ENCODE assay signal across 1 cellular context in the genomic region with DNA sequence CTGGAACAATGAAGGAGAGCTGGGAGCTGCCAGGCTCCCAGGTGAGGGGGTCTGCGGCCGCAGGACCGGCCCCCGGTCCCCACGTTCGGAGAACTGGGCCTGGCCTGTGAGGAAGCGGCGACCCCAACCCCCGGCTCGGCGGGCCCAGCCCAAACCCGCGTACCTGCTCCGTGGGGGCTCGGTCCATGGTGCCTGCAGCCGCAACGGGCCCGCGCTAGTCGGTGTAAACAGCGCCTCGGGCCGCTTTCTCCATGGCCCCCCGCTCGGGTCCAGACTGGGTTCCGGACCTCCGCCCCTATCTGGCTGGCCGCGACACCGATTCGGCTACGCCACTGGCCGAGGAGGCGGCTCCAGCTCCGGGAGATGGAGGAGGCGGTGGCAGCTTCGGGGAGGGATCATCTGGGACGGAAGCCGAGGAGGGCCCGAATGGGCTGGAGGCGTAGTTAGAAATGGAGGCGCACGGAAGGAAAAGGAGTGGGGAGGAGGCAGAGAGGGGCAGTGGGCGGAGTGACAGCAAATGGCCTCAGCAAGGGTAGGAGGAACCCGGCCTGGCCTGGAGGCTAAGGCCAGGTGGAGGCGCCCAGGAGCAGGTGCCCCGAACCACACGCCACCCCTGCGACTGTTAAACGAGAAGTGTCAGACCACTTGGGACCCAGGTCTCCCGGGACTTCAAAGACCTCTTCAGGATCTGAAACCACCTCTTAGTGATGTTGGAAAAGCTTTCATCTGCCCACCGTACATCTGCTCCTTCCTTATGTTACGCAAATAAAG.
TF ChIP-seq lines count a peak whose summit lies in the region.

TSS of gene SECISBP2L (minus strand) at position 334 of the 771 bp plus-strand sequence. CDS start at position 187, 147 bp downstream.

TF ChIP-seq in HepG2, 621 proteins besides CTCF, POLR2A, EP300 and RAD21 (continues in another document):
- peak; percentile 79 for TF ChIP-seq FOXP4 (CRISPR knock-in tag; IDR thresholded peaks at IDR 0.05)
- TF ChIP-seq ZNF432 (CRISPR knock-in tag; IDR thresholded peaks at IDR 0.05; ENCODE audit: borderline replicate concordance) = no peak
- no peak for TF ChIP-seq ZNF883 (CRISPR knock-in tag; IDR thresholded peaks at IDR 0.05; ENCODE audit: not compliant biosample characterization)
- no peak; the same call in 1 of the 2 replicates for TF ChIP-seq FOXP1 (IDR thresholded peaks at IDR 0.05)
- no peak; the same call in 1 of the 2 replicates for TF ChIP-seq FOXP1 (CRISPR knock-in tag; IDR thresholded peaks at IDR 0.05)
- TF ChIP-seq ZNF557 (CRISPR knock-in tag; IDR thresholded peaks at IDR 0.05) = no peak
- peak; percentile 98 for TF ChIP-seq YY1 (IDR thresholded peaks at IDR 0.05; ENCODE audit: insufficient read depth, insufficient replicate concordance, low read depth, low read length)
- peak; percentile 55; the same call in 1 of the 2 replicates for TF ChIP-seq MYNN (CRISPR knock-in tag; IDR thresholded peaks at IDR 0.05; ENCODE audit: low read depth)
- no peak for TF ChIP-seq TSC22D2 (CRISPR knock-in tag; IDR thresholded peaks at IDR 0.05; ENCODE audit: borderline replicate concordance)
- peak; percentile 35; the same call in 1 of the 2 replicates for TF ChIP-seq TFDP1 (CRISPR knock-in tag; IDR thresholded peaks at IDR 0.05; ENCODE audit: borderline replicate concordance)
- TF ChIP-seq, protein P1, sequence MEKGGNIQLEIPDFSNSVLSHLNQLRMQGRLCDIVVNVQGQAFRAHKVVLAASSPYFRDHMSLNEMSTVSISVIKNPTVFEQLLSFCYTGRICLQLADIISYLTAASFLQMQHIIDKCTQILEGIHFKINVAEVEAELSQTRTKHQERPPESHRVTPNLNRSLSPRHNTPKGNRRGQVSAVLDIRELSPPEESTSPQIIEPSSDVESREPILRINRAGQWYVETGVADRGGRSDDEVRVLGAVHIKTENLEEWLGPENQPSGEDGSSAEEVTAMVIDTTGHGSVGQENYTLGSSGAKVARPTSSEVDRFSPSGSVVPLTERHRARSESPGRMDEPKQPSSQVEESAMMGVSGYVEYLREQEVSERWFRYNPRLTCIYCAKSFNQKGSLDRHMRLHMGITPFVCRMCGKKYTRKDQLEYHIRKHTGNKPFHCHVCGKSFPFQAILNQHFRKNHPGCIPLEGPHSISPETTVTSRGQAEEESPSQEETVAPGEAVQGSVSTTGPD (CRISPR knock-in tag; IDR thresholded peaks at IDR 0.05) = 0 out of 2 replicates have a peak, but pooled peaks have one; percentile 42
- TF ChIP-seq ZNF547 (CRISPR knock-in tag; IDR thresholded peaks at IDR 0.05) = no peak
- no peak for TF ChIP-seq ZNF337 (CRISPR knock-in tag; IDR thresholded peaks at IDR 0.05; ENCODE audit: borderline replicate concordance, low read depth)
- TF ChIP-seq DMTF1 (CRISPR knock-in tag; IDR thresholded peaks at IDR 0.05) = no peak
- TF ChIP-seq BRD4 (CRISPR knock-in tag; IDR thresholded peaks at IDR 0.05) = peak; percentile 71; the same call in 1 of the 2 replicates
- peak; percentile 91 for TF ChIP-seq GATAD1 (CRISPR knock-in tag; IDR thresholded peaks at IDR 0.05)
- peak; percentile 88; the same call in 1 of the 2 replicates for TF ChIP-seq NFKB2 (CRISPR knock-in tag; IDR thresholded peaks at IDR 0.05; ENCODE audit: borderline replicate concordance)
- TF ChIP-seq ARNTL (CRISPR knock-in tag; IDR thresholded peaks at IDR 0.05) = peak; percentile 73; the same call in 1 of the 2 replicates
- peak; percentile 70; the same call in 1 of the 2 replicates for TF ChIP-seq GMEB1 (CRISPR knock-in tag; IDR thresholded peaks at IDR 0.05; ENCODE audit: borderline replicate concordance)
- TF ChIP-seq KLF6 (CRISPR knock-in tag; IDR thresholded peaks at IDR 0.05) = peak; percentile 74
- 0 out of 2 replicates have a peak, but pooled peaks have one; percentile 77 for TF ChIP-seq PCBP1 (IDR thresholded peaks at IDR 0.05; ENCODE audit: borderline replicate concordance, low read depth, low read length)
- TF ChIP-seq, protein P2, sequence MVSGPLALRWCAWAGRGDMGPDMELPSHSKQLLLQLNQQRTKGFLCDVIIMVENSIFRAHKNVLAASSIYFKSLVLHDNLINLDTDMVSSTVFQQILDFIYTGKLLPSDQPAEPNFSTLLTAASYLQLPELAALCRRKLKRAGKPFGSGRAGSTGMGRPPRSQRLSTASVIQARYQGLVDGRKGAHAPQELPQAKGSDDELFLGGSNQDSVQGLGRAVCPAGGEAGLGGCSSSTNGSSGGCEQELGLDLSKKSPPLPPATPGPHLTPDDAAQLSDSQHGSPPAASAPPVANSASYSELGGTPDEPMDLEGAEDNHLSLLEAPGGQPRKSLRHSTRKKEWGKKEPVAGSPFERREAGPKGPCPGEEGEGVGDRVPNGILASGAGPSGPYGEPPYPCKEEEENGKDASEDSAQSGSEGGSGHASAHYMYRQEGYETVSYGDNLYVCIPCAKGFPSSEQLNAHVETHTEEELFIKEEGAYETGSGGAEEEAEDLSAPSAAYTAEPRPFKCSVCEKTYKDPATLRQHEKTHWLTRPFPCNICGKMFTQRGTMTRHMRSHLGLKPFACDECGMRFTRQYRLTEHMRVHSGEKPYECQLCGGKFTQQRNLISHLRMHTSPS (CRISPR knock-in tag; IDR thresholded peaks at IDR 0.05; ENCODE audit: low read depth) = no peak
- TF ChIP-seq NFE2L1 (CRISPR knock-in tag; IDR thresholded peaks at IDR 0.05; ENCODE audit: borderline replicate concordance) = no peak
- TF ChIP-seq, protein P3, sequence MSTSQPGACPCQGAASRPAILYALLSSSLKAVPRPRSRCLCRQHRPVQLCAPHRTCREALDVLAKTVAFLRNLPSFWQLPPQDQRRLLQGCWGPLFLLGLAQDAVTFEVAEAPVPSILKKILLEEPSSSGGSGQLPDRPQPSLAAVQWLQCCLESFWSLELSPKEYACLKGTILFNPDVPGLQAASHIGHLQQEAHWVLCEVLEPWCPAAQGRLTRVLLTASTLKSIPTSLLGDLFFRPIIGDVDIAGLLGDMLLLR (CRISPR knock-in tag; IDR thresholded peaks at IDR 0.05) = no peak; the same call in 1 of the 2 replicates
- TF ChIP-seq GPBP1L1 (CRISPR knock-in tag; IDR thresholded peaks at IDR 0.05) = no peak
- peak; percentile 83; the same call in 1 of the 2 replicates for TF ChIP-seq ZNF598 (CRISPR knock-in tag; IDR thresholded peaks at IDR 0.05; ENCODE audit: borderline replicate concordance)
- no peak for TF ChIP-seq PLRG1 (conservative IDR thresholded peaks at IDR 0.05)
- peak; percentile 66 for TF ChIP-seq NCOA2 (CRISPR knock-in tag; IDR thresholded peaks at IDR 0.05)
- peak; percentile 88; the same call in 1 of the 2 replicates for TF ChIP-seq ARNT2 (CRISPR knock-in tag; IDR thresholded peaks at IDR 0.05; ENCODE audit: low read depth)
- TF ChIP-seq JUN (CRISPR knock-in tag; IDR thresholded peaks at IDR 0.05) = no peak
- TF ChIP-seq KDM4B (CRISPR knock-in tag; IDR thresholded peaks at IDR 0.05) = peak; percentile 50; the same call in 1 of the 2 replicates
- peak; percentile 97 for TF ChIP-seq HOXA3 (CRISPR knock-in tag; IDR thresholded peaks at IDR 0.05)
- TF ChIP-seq, protein P4, sequence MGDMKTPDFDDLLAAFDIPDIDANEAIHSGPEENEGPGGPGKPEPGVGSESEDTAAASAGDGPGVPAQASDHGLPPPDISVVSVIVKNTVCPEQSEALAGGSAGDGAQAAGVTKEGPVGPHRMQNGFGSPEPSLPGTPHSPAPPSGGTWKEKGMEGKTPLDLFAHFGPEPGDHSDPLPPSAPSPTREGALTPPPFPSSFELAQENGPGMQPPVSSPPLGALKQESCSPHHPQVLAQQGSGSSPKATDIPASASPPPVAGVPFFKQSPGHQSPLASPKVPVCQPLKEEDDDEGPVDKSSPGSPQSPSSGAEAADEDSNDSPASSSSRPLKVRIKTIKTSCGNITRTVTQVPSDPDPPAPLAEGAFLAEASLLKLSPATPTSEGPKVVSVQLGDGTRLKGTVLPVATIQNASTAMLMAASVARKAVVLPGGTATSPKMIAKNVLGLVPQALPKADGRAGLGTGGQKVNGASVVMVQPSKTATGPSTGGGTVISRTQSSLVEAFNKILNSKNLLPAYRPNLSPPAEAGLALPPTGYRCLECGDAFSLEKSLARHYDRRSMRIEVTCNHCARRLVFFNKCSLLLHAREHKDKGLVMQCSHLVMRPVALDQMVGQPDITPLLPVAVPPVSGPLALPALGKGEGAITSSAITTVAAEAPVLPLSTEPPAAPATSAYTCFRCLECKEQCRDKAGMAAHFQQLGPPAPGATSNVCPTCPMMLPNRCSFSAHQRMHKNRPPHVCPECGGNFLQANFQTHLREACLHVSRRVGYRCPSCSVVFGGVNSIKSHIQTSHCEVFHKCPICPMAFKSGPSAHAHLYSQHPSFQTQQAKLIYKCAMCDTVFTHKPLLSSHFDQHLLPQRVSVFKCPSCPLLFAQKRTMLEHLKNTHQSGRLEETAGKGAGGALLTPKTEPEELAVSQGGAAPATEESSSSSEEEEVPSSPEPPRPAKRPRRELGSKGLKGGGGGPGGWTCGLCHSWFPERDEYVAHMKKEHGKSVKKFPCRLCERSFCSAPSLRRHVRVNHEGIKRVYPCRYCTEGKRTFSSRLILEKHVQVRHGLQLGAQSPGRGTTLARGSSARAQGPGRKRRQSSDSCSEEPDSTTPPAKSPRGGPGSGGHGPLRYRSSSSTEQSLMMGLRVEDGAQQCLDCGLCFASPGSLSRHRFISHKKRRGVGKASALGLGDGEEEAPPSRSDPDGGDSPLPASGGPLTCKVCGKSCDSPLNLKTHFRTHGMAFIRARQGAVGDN (CRISPR knock-in tag; IDR thresholded peaks at IDR 0.05) = peak; percentile 95
- TF ChIP-seq ZBTB39 (CRISPR knock-in tag; IDR thresholded peaks at IDR 0.05) = no peak
- TF ChIP-seq NR3C1 (CRISPR knock-in tag; IDR thresholded peaks at IDR 0.05) = no peak
- TF ChIP-seq RELA (CRISPR knock-in tag; IDR thresholded peaks at IDR 0.05) = peak; percentile 82
